ENCODE assay signal across 16 cellular contexts in genomic region chr6:148535976-148536375, GRCh38.
DNase-seq lines count a peak whose midpoint lies in the region; ATAC-seq and TF ChIP-seq lines count a peak whose summit lies in the region.
"Had no signal": no experiment of that assay in that cellular context is flagged by ENCODE, and none has a peak within 500 bp of the region (broad histone marks: within the 10 kb centered on the region; RNA-seq: fewer than 3 reads in every experiment).

No MANE protein-coding gene starts in this region.

- H3K4me1 ChIP-seq in adipocyte (ENCODE audit: control insufficient read depth, insufficient read depth, low read length), result peaks cover 30% of the 10 kb centered on the region
- no peaks in the 10 kb centered on the region for H3K4me1 ChIP-seq in breast epithelium
- H3K4me1 ChIP-seq: BE2C, uterus had no signal

- H3K36me3 ChIP-seq in adipocyte (ENCODE audit: control insufficient read depth, insufficient read depth, low read length, severe bottlenecking) (peaks cover 90% of the 10 kb centered on the region), breast epithelium (peaks cover 13% of the 10 kb centered on the region)
- H3K36me3 ChIP-seq: BE2C, uterus had no signal

- no peak overlapping the region for H3K27ac ChIP-seq in breast epithelium
- H3K27ac ChIP-seq: body of pancreas had no signal

- TF ChIP-seq CTCF in fibroblast of the aortic adventitia (IDR thresholded peaks at IDR 0.05; ENCODE audit: insufficient read depth, low read length) (no peak), breast epithelium (IDR thresholded peaks at IDR 0.05) (no peak)

- H3K9ac ChIP-seq in adipocyte (ENCODE audit: low read length), result peak overlapping the region; percentile 10

- no peak for ATAC-seq in GM19463 (IDR thresholded peaks at IDR 0.05; ENCODE audit: unreplicated experiment)
- ATAC-seq: body of pancreas; stimulated activated naive CD8-positive, alpha-beta T cell treated with anti-CD3 and anti-CD28 coated beads, Interleukin-15, amount 100 ng/mL, for 72 hours had no signal

- H3K4me3 ChIP-seq in adipocyte (ENCODE audit: low read length) (no peak overlapping the region), fibroblast of the aortic adventitia (ENCODE audit: low read depth, low read length) (no peak overlapping the region), breast epithelium (no peak overlapping the region)
- H3K4me3 ChIP-seq: body of pancreas, esophagus squamous epithelium, uterus had no signal

- H3K27me3 ChIP-seq in adipocyte (replicated peaks; ENCODE audit: control insufficient read depth, insufficient read depth, low read length) (no peaks in the 10 kb centered on the region), breast epithelium (no peaks in the 10 kb centered on the region)
- H3K27me3 ChIP-seq: BE2C, body of pancreas, esophagus squamous epithelium, uterus had no signal

- no peaks in the 10 kb centered on the region for H3K9me3 ChIP-seq in adipocyte (ENCODE audit: control insufficient read depth, low read length)
- no peaks in the 10 kb centered on the region for H3K9me3 ChIP-seq in breast epithelium
- H3K9me3 ChIP-seq: BE2C, body of pancreas, esophagus squamous epithelium, uterus had no signal

- peak; percentile 88 for DNase-seq in Daoy (ENCODE audit: low read depth)
- no peak for DNase-seq in adipocyte (ENCODE audit: low read depth)
- DNase-seq in fibroblast of the aortic adventitia (ENCODE audit: low read depth), result peak; percentile 71
- peak; percentile 63 for DNase-seq in stromal cell of bone marrow (ENCODE audit: low read depth)
- no peak for DNase-seq in breast epithelium (ENCODE audit: low spot score in 2 of 2)
- DNase-seq in NCI-H69 (lab: John Stamatoyannopoulos, UW), result no peak
- no peak for DNase-seq in activated CD4-positive, alpha-beta T cell treated with anti-CD3 and anti-CD28 coated beads, Interleukin-2, amount 50 U/mL, for 48 hours
- DNase-seq: activated naive CD4-positive, alpha-beta T cell treated with Interleukin-2 at 50 U/mL for 16 hours; BE2C; body of pancreas; esophagus squamous epithelium; KBM-7; NCI-H1417 treated with DMSO at 0.1 percent for 48 hours; stimulated activated naive CD8-positive, alpha-beta T cell treated with anti-CD3 and anti-CD28 coated beads, Interleukin-15, amount 100 ng/mL, for 72 hours; uterus had no signal

- no peak for TF ChIP-seq POLR2A in breast epithelium (IDR thresholded peaks at IDR 0.05)

- intact Hi-C loops in breast epithelium (cut with DNase I; ENCODE audit: low total_unique reads), result no loop called here

Comparison
In these comparisons a context has a peak if more than half of its experiments do, and no peak if none do; other contexts are left out.
1. DNase-seq: peak in Daoy (single experiment), fibroblast of the aortic adventitia (single experiment) and stromal cell of bone marrow (single experiment); none in adipocyte (single experiment), breast epithelium (0 of 2), NCI-H69 (single experiment) and activated CD4-positive, alpha-beta T cell treated with anti-CD3 and anti-CD28 coated beads, Interleukin-2, amount 50 U/mL, for 48 hours (0 of 2).